ENCODE assay signal across 24 cellular contexts in genomic region chr9:85038824-85039540, GRCh38.
DNase-seq lines count a peak whose midpoint lies in the region; ATAC-seq and TF ChIP-seq lines count a peak whose summit lies in the region.
"Had no signal": no experiment of that assay in that cellular context is flagged by ENCODE, and none has a peak within 500 bp of the region (broad histone marks: within the 10 kb centered on the region; RNA-seq: fewer than 3 reads in every experiment).

No MANE protein-coding gene starts in this region.

- H3K9me3 Mint-ChIP-seq in natural killer cell: no peaks in the 10 kb centered on the region
- H3K9me3 Mint-ChIP-seq: activated T-cell treated with anti-CD3 and anti-CD28 coated beads, Interleukin-2, amount 50 U/mL, for 72 hours had no signal

- H3K27ac Mint-ChIP-seq in natural killer cell: no peak overlapping the region
- H3K27ac Mint-ChIP-seq: activated T-cell treated with anti-CD3 and anti-CD28 coated beads, Interleukin-2, amount 50 U/mL, for 72 hours; CD8-positive, alpha-beta memory T cell had no signal

- peak; percentile 25 for DNase-seq in M059J (ENCODE audit: low read depth)
- DNase-seq in caudate nucleus (lab: John Stamatoyannopoulos, UW): peak in 31 of 61 donors; percentile 6 to 61 (median 25)
- DNase-seq in kidney glomerular epithelial cell (lab: John Stamatoyannopoulos, UW): peak; percentile 17
- peak; percentile 57 for DNase-seq in pons (ENCODE audit: low spot score)
- no peak for DNase-seq in AG08395 (ENCODE audit: low spot score)
- no peak for DNase-seq in activated CD4-positive, CD25-positive, alpha-beta regulatory T cell (lab: John Stamatoyannopoulos, UW)
- DNase-seq in NCI-H1092 treated with DMSO at 0.1 percent for 48 hours (lab: John Stamatoyannopoulos, UW): no peak
- no peak for DNase-seq in natural killer cell
- DNase-seq: activated naive CD4-positive, alpha-beta T cell; activated T-cell treated with anti-CD3 and anti-CD28 coated beads, Interleukin-2, amount 50 U/mL, for 72 hours; CD8-positive, alpha-beta memory T cell; cortex of kidney; esophagus squamous epithelium; left cardiac atrium; NCI-H1105; NCI-H1930; NCI-H510A treated with DMSO at 0.1 percent for 48 hours; PC-9; SK-N-SH; stimulated activated CD4-positive, alpha-beta T cell treated with anti-CD3 and anti-CD28 coated beads, Interleukin-12 subunit alpha, Interleukin-12 subunit beta, amount 100 ng/mL, for 4 hours; stimulated activated CD4-positive, alpha-beta T cell treated with anti-CD3 and anti-CD28 coated beads, Interleukin-4, amount 100 ng/mL, for 1 hour; stomach had no signal

- intact Hi-C loops in natural killer cell (cut with micrococcal nuclease): no loop called here

- H3K27me3 Mint-ChIP-seq in natural killer cell (ENCODE audit: low read depth in 2 of 2): peaks cover 7 to 21% of the 10 kb centered on the region in 2 donors

- TF ChIP-seq CTCF in natural killer cell (IDR thresholded peaks at IDR 0.05): no peak

- H3K36me3 Mint-ChIP-seq in natural killer cell: no peaks in the 10 kb centered on the region
- H3K36me3 Mint-ChIP-seq: CD8-positive, alpha-beta memory T cell had no signal

- peak overlapping the region; percentile 99 for H3K27ac ChIP-seq in caudate nucleus (ENCODE audit: low read depth, low read length)
- H3K27ac ChIP-seq: cardiac muscle cell, esophagus squamous epithelium, parathyroid adenoma, PC-9, stomach had no signal

- ATAC-seq in natural killer cell: no peak
- ATAC-seq: activated T-cell treated with anti-CD3 and anti-CD28 coated beads, Interleukin-2, amount 50 U/mL, for 72 hours; left cardiac atrium had no signal

- no peak overlapping the region for H3K4me3 Mint-ChIP-seq in natural killer cell
- H3K4me3 Mint-ChIP-seq: activated T-cell treated with anti-CD3 and anti-CD28 coated beads, Interleukin-2, amount 50 U/mL, for 72 hours; CD8-positive, alpha-beta memory T cell had no signal

- H3K4me1 Mint-ChIP-seq in natural killer cell: no peaks in the 10 kb centered on the region
- H3K4me1 Mint-ChIP-seq: CD8-positive, alpha-beta memory T cell had no signal

Comparison
In these comparisons a context has a peak if more than half of its experiments do, and no peak if none do; other contexts are left out.
1. DNase-seq: peak in M059J (single experiment), caudate nucleus (31 of 61), kidney glomerular epithelial cell (single experiment) and pons (single experiment); none in AG08395 (single experiment), activated CD4-positive, CD25-positive, alpha-beta regulatory T cell (0 of 4), NCI-H1092 treated with DMSO at 0.1 percent for 48 hours (single experiment) and natural killer cell (single experiment).